ENCODE assay signal across 20 cellular contexts in genomic region chr5:58181578-58182286, GRCh38.
"Had no signal": no experiment of that assay in that cellular context is flagged by ENCODE, and none has a peak within 500 bp of the region (broad histone marks: within the 10 kb centered on the region; RNA-seq: fewer than 3 reads in every experiment).

No MANE protein-coding gene starts in this region.

- H3K9me3 Mint-ChIP-seq: activated naive CD8-positive, alpha-beta T cell treated with anti-CD3 and anti-CD28 coated beads for 36 hours; central memory CD8-positive, alpha-beta T cell; memory B cell; nephron progenitor cell had no signal

- H3K4me3 Mint-ChIP-seq: activated naive CD8-positive, alpha-beta T cell treated with anti-CD3 and anti-CD28 coated beads for 36 hours; central memory CD8-positive, alpha-beta T cell; memory B cell; nephron progenitor cell had no signal

- H3K27me3 Mint-ChIP-seq: activated naive CD8-positive, alpha-beta T cell treated with anti-CD3 and anti-CD28 coated beads for 36 hours; central memory CD8-positive, alpha-beta T cell had no signal

- H3K4me1 ChIP-seq: testis, upper lobe of right lung had no signal

- H3K4me1 Mint-ChIP-seq: activated naive CD8-positive, alpha-beta T cell treated with anti-CD3 and anti-CD28 coated beads for 36 hours; central memory CD8-positive, alpha-beta T cell; memory B cell had no signal

- H3K36me3 Mint-ChIP-seq: activated naive CD8-positive, alpha-beta T cell treated with anti-CD3 and anti-CD28 coated beads for 36 hours; memory B cell had no signal

- H3K27ac ChIP-seq: brain microvascular endothelial cell, ovary, sigmoid colon, testis, upper lobe of right lung had no signal

- H3K9me3 ChIP-seq: ovary, sigmoid colon, stomach, testis, upper lobe of right lung had no signal

- H3K27ac Mint-ChIP-seq: activated naive CD8-positive, alpha-beta T cell treated with anti-CD3 and anti-CD28 coated beads for 36 hours; memory B cell; nephron progenitor cell had no signal

- H3K4me3 ChIP-seq: ovary, sigmoid colon, stomach, testis, upper lobe of right lung had no signal

- H3K27me3 ChIP-seq: brain microvascular endothelial cell, ovary, sigmoid colon, stomach, testis, upper lobe of right lung had no signal

- H3K36me3 ChIP-seq: brain microvascular endothelial cell, ovary, sigmoid colon, stomach, upper lobe of right lung had no signal

- ATAC-seq: upper lobe of right lung had no signal

- DNase-seq: activated CD4-positive, alpha-beta T cell treated with anti-CD3 and anti-CD28 coated beads for 48 hours; activated CD8-positive, alpha-beta memory T cell treated with anti-CD3 and anti-CD28 coated beads for 24 hours; activated naive CD8-positive, alpha-beta T cell treated with anti-CD3 and anti-CD28 coated beads for 36 hours; brain microvascular endothelial cell; cortex of kidney; effector CD4-positive, alpha-beta T cell; foreskin fibroblast; left ventricle myocardium superior; nephron progenitor cell; ovary; sigmoid colon; stimulated activated CD4-positive, alpha-beta T cell treated with anti-CD3 and anti-CD28 coated beads, Interleukin-12 subunit alpha, Interleukin-12 subunit beta, amount 100 ng/mL, for 4 hours; stimulated activated CD4-positive, alpha-beta T cell treated with anti-CD3 and anti-CD28 coated beads, Interleukin-2, amount 100 ng/mL, for 24 hours; stomach; T-helper 1 cell; T1000; testis; upper lobe of right lung had no signal
